In genomic region chr9:89926691-89927220, GRCh38 we compare ENCODE assay signal across 1 cellular context.
TF ChIP-seq lines count a peak whose summit lies in the region.

No MANE protein-coding gene starts in this region.

TF ChIP-seq in liver, 16 proteins besides CTCF, POLR2A, EP300 and RAD21 (continued from another document):
- no peak for TF ChIP-seq NR2F2 (IDR thresholded peaks at IDR 0.05)
- TF ChIP-seq FOXA1 (IDR thresholded peaks at IDR 0.05): no peak
- no peak for TF ChIP-seq JUND (IDR thresholded peaks at IDR 0.05)
- no peak for TF ChIP-seq ZBTB33 (IDR thresholded peaks at IDR 0.05)
- TF ChIP-seq EGR1 (IDR thresholded peaks at IDR 0.05; ENCODE audit: low read depth in 2 of 2): no peak
- no peak for TF ChIP-seq FOXA2 (IDR thresholded peaks at IDR 0.05)
- TF ChIP-seq HNF4G (IDR thresholded peaks at IDR 0.05): no peak
- no peak for TF ChIP-seq ATF3 (IDR thresholded peaks at IDR 0.05)
- no peak for TF ChIP-seq GABPA (IDR thresholded peaks at IDR 0.05 in 1 of 2, conservative IDR thresholded peaks at IDR 0.05 in 1 of 2)
